In genomic region chr3:69165744-69166143, GRCh38 we compare ENCODE assay signal across 32 cellular contexts. TPM values are rescaled to one million over a fixed set of nuclear protein-coding genes. Genes with fewer than 3 reads are reported as not detected.
"Had no signal": no experiment of that assay in that cellular context is flagged by ENCODE, and none has a peak within 500 bp of the region (broad histone marks: within the 10 kb centered on the region; RNA-seq: fewer than 3 reads in every experiment).

No MANE protein-coding gene starts in this region.

- H3K27ac Mint-ChIP-seq: natural killer cell; nephron; neural progenitor cell; progenitor cell of endocrine pancreas; stimulated activated memory B cell treated with anti-CD40 and anti-IgM and Interleukin-4, amounts not matched to agents 10 μg/mL and 1 μg/mL and 100 μg/mL, for 72 hours had no signal

- H3K9me3 ChIP-seq: ovary, psoas muscle, right lobe of liver, sigmoid colon, suprapubic skin, testis, tibial artery, transverse colon, upper lobe of left lung, vagina had no signal

- H3K4me1 ChIP-seq: neural progenitor cell, parathyroid adenoma, psoas muscle, sigmoid colon, suprapubic skin, testis, tibial artery, transverse colon, vagina had no signal

- ATAC-seq: natural killer cell; psoas muscle; right cardiac atrium; stimulated activated memory B cell treated with anti-CD40 and anti-IgM and Interleukin-4, amounts not matched to agents 10 μg/mL and 1 μg/mL and 100 μg/mL, for 72 hours; stimulated activated naive CD8-positive, alpha-beta T cell treated with anti-CD3 and anti-CD28 coated beads, Interleukin-15, amount 100 ng/mL, for 72 hours; stimulated activated naive CD8-positive, alpha-beta T cell treated with anti-CD3 and anti-CD28 coated beads, Interleukin-15, Interleukin-2, amounts not matched to agents 100 U/mL and 50 U/mL, for 24 hours had no signal

- H3K36me3 ChIP-seq: neural progenitor cell, ovary, sigmoid colon, tibial artery had no signal

- H3K9ac ChIP-seq: neural progenitor cell, parathyroid adenoma had no signal

- DNase-seq: natural killer cell; occipital lobe; ovary; posterior cingulate gyrus; psoas muscle; right cardiac atrium; right lobe of liver; sigmoid colon; small intestine; stimulated activated CD4-positive, alpha-beta T cell treated with anti-CD3 and anti-CD28 coated beads, Interleukin-15, amount 100 ng/mL, for 24 hours; stimulated activated CD4-positive, alpha-beta T cell treated with anti-CD3 and anti-CD28 coated beads, Interleukin-2, amount 100 ng/mL, for 24 hours; stimulated activated CD4-positive, alpha-beta T cell treated with anti-CD3 and anti-CD28 coated beads, Interleukin-2, amount 100 ng/mL, for 48 hours; stimulated activated CD4-positive, alpha-beta T cell treated with anti-CD3 and anti-CD28 coated beads, Interleukin-4, amount 100 ng/mL, for 24 hours; stimulated activated naive CD4-positive, alpha-beta T cell; stimulated activated naive CD8-positive, alpha-beta T cell treated with anti-CD3 and anti-CD28 coated beads, Interleukin-15, amount 100 ng/mL, for 72 hours; stimulated activated naive CD8-positive, alpha-beta T cell treated with anti-CD3 and anti-CD28 coated beads, Interleukin-15, Interleukin-2, amounts not matched to agents 100 U/mL and 50 U/mL, for 24 hours; substantia nigra; testis; tibial artery; transverse colon; upper lobe of left lung had no signal

- H3K4me3 Mint-ChIP-seq: natural killer cell; nephron; neural progenitor cell; stimulated activated memory B cell treated with anti-CD40 and anti-IgM and Interleukin-4, amounts not matched to agents 10 μg/mL and 1 μg/mL and 100 μg/mL, for 72 hours; stimulated activated naive CD8-positive, alpha-beta T cell treated with anti-CD3 and anti-CD28 coated beads, Interleukin-15, amount 100 ng/mL, for 72 hours had no signal

- FAIRE-seq: small intestine, urothelium cell line had no signal

- H3K4me1 Mint-ChIP-seq: neural progenitor cell; stimulated activated memory B cell treated with anti-CD40 and anti-IgM and Interleukin-4, amounts not matched to agents 10 μg/mL and 1 μg/mL and 100 μg/mL, for 72 hours had no signal

- H3K27me3 Mint-ChIP-seq: progenitor cell of endocrine pancreas; stimulated activated memory B cell treated with anti-CD40 and anti-IgM and Interleukin-4, amounts not matched to agents 10 μg/mL and 1 μg/mL and 100 μg/mL, for 72 hours had no signal

- H3K9me3 Mint-ChIP-seq: natural killer cell; nephron; neural progenitor cell; stimulated activated memory B cell treated with anti-CD40 and anti-IgM and Interleukin-4, amounts not matched to agents 10 μg/mL and 1 μg/mL and 100 μg/mL, for 72 hours; stimulated activated naive CD8-positive, alpha-beta T cell treated with anti-CD3 and anti-CD28 coated beads, Interleukin-15, amount 100 ng/mL, for 72 hours had no signal

- H2AFZ ChIP-seq: neural progenitor cell, parathyroid adenoma had no signal

- H3K36me3 Mint-ChIP-seq: natural killer cell; neural progenitor cell; stimulated activated memory B cell treated with anti-CD40 and anti-IgM and Interleukin-4, amounts not matched to agents 10 μg/mL and 1 μg/mL and 100 μg/mL, for 72 hours had no signal

- H3K4me3 ChIP-seq: neural progenitor cell, ovary, psoas muscle, right lobe of liver, sigmoid colon, suprapubic skin, testis, tibial artery, transverse colon, upper lobe of left lung, vagina had no signal

- H3K27ac ChIP-seq: neural progenitor cell, ovary, parathyroid adenoma, psoas muscle, right lobe of liver, sigmoid colon, suprapubic skin, testis, tibial artery, transverse colon, upper lobe of left lung, vagina had no signal

- H3K79me2 ChIP-seq: parathyroid adenoma had no signal

- H3K4me2 ChIP-seq: neural progenitor cell had no signal

- H3K27me3 ChIP-seq: neural progenitor cell, ovary, right lobe of liver, sigmoid colon, suprapubic skin, testis, tibial artery, transverse colon, upper lobe of left lung, vagina had no signal

RNA-seq across cellular contexts. Expression of gene LMOD3, which starts 43.3 kb away (rescaled TPM):
- total RNA-seq: natural killer cell, osteoblast, progenitor cell of endocrine pancreas, renal cortical epithelial cell, sigmoid colon, testis, vagina had no signal
- polyA plus RNA-seq: neural cell had no signal
